Comparison of ENCODE assay signal across 1 cellular context in the genomic region with DNA sequence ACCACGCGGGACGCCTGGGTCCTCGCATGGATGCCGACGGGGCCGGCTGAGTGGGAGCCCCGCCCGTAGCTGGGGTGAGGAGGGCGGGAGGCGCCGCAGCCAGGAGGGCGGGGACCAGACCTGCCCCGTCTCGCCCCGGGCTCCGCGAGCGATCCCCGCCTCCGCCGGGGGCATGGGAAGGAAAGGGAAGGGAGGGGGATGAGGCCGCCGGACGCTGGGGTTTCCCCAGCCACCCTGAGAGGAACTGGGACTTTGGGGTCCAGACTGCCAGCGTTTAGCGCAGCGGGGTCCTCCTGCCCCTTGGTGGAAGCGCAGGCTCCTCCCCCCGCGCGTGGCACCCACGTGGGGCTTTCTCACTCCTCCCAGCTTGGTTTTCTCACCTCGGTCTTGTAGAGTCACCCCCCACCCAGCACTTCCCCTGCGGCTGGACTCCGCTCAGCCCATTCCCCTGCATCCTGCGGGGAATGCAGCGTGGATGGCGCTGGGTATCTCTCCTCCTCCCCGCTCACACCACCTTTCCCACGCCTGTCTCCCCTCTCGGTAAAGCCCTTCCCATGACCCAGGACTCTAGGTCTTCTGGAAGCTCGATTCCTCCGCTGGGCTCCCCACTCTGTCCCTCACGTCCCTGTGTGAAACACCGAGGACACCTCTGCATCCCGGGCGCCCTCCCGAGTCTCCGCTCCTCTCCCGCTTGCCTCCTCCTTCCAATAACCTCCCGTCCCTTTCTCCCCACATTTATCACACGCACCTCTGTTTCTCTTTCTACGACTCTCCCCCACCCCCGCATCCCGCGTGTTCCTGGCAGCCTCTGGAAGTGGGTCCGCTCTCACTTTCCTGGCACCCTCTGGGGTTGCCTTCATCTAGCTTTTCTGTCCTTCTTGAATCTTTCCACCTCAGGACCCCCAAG.
TF ChIP-seq lines count a peak whose summit lies in the region.

No MANE protein-coding gene starts in this region.

TF ChIP-seq in K562, 482 proteins besides CTCF, POLR2A, EP300 and RAD21 (continued from another document and continues in another):
- TF ChIP-seq, protein P1, sequence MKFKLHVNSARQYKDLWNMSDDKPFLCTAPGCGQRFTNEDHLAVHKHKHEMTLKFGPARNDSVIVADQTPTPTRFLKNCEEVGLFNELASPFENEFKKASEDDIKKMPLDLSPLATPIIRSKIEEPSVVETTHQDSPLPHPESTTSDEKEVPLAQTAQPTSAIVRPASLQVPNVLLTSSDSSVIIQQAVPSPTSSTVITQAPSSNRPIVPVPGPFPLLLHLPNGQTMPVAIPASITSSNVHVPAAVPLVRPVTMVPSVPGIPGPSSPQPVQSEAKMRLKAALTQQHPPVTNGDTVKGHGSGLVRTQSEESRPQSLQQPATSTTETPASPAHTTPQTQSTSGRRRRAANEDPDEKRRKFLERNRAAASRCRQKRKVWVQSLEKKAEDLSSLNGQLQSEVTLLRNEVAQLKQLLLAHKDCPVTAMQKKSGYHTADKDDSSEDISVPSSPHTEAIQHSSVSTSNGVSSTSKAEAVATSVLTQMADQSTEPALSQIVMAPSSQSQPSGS (CRISPR knock-in tag; IDR thresholded peaks at IDR 0.05): no peak
- no peak for TF ChIP-seq ARID1B (IDR thresholded peaks at IDR 0.05)
- no peak for TF ChIP-seq ZNF324 (CRISPR knock-in tag; IDR thresholded peaks at IDR 0.05)
- TF ChIP-seq ZC3H8 (IDR thresholded peaks at IDR 0.05): no peak
- TF ChIP-seq SRSF1 (IDR thresholded peaks at IDR 0.05; ENCODE audit: low read depth, low read length): no peak
- TF ChIP-seq HCFC1 (IDR thresholded peaks at IDR 0.05; ENCODE audit: low read depth, low read length): no peak
- TF ChIP-seq GTF2E2 (tag; IDR thresholded peaks at IDR 0.05): no peak
- no peak for TF ChIP-seq GTF2F1 (IDR thresholded peaks at IDR 0.05; ENCODE audit: low read depth, low read length)
- TF ChIP-seq, protein P2, sequence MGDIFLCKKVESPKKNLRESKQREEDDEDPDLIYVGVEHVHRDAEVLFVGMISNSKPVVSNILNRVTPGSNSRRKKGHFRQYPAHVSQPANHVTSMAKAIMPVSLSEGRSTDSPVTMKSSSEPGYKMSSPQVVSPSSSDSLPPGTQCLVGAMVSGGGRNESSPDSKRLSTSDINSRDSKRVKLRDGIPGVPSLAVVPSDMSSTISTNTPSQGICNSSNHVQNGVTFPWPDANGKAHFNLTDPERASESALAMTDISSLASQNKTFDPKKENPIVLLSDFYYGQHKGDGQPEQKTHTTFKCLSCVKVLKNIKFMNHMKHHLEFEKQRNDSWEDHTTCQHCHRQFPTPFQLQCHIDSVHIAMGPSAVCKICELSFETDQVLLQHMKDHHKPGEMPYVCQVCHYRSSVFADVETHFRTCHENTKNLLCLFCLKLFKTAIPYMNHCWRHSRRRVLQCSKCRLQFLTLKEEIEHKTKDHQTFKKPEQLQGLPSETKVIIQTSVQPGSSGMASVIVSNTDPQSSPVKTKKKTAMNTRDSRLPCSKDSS (IDR thresholded peaks at IDR 0.05; ENCODE audit: low read depth, partially characterized antibody): no peak
- TF ChIP-seq HEY1 (CRISPR knock-in tag; IDR thresholded peaks at IDR 0.05; ENCODE audit: borderline replicate concordance): no peak
- TF ChIP-seq, protein P3, sequence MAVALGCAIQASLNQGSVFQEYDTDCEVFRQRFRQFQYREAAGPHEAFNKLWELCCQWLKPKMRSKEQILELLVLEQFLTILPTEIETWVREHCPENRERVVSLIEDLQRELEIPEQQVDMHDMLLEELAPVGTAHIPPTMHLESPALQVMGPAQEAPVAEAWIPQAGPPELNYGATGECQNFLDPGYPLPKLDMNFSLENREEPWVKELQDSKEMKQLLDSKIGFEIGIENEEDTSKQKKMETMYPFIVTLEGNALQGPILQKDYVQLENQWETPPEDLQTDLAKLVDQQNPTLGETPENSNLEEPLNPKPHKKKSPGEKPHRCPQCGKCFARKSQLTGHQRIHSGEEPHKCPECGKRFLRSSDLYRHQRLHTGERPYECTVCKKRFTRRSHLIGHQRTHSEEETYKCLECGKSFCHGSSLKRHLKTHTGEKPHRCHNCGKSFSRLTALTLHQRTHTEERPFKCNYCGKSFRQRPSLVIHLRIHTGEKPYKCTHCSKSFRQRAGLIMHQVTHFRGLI (CRISPR knock-in tag; IDR thresholded peaks at IDR 0.05): no peak
- no peak for TF ChIP-seq ZNF121 (CRISPR knock-in tag; conservative IDR thresholded peaks at IDR 0.05)
- no peak for TF ChIP-seq SAFB2 (IDR thresholded peaks at IDR 0.05; ENCODE audit: borderline replicate concordance, low read depth, low read length, severe bottlenecking)
- no peak for TF ChIP-seq NFE2 (IDR thresholded peaks at IDR 0.05; ENCODE audit: low read depth)
- no peak for TF ChIP-seq NR3C1 (CRISPR knock-in tag; IDR thresholded peaks at IDR 0.05)
- TF ChIP-seq ZNF668 (CRISPR knock-in tag; IDR thresholded peaks at IDR 0.05): no peak
- TF ChIP-seq, protein P4, sequence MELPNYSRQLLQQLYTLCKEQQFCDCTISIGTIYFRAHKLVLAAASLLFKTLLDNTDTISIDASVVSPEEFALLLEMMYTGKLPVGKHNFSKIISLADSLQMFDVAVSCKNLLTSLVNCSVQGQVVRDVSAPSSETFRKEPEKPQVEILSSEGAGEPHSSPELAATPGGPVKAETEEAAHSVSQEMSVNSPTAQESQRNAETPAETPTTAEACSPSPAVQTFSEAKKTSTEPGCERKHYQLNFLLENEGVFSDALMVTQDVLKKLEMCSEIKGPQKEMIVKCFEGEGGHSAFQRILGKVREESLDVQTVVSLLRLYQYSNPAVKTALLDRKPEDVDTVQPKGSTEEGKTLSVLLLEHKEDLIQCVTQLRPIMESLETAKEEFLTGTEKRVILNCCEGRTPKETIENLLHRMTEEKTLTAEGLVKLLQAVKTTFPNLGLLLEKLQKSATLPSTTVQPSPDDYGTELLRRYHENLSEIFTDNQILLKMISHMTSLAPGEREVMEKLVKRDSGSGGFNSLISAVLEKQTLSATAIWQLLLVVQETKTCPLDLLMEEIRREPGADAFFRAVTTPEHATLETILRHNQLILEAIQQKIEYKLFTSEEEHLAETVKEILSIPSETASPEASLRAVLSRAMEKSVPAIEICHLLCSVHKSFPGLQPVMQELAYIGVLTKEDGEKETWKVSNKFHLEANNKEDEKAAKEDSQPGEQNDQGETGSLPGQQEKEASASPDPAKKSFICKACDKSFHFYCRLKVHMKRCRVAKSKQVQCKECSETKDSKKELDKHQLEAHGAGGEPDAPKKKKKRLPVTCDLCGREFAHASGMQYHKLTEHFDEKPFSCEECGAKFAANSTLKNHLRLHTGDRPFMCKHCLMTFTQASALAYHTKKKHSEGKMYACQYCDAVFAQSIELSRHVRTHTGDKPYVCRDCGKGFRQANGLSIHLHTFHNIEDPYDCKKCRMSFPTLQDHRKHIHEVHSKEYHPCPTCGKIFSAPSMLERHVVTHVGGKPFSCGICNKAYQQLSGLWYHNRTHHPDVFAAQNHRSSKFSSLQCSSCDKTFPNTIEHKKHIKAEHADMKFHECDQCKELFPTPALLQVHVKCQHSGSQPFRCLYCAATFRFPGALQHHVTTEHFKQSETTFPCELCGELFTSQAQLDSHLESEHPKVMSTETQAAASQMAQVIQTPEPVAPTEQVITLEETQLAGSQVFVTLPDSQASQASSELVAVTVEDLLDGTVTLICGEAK (IDR thresholded peaks at IDR 0.05): no peak
- TF ChIP-seq, protein P4 (CRISPR knock-in tag; IDR thresholded peaks at IDR 0.05): no peak
- TF ChIP-seq ZNF830 (CRISPR knock-in tag; IDR thresholded peaks at IDR 0.05): no peak
- TF ChIP-seq, protein P5, sequence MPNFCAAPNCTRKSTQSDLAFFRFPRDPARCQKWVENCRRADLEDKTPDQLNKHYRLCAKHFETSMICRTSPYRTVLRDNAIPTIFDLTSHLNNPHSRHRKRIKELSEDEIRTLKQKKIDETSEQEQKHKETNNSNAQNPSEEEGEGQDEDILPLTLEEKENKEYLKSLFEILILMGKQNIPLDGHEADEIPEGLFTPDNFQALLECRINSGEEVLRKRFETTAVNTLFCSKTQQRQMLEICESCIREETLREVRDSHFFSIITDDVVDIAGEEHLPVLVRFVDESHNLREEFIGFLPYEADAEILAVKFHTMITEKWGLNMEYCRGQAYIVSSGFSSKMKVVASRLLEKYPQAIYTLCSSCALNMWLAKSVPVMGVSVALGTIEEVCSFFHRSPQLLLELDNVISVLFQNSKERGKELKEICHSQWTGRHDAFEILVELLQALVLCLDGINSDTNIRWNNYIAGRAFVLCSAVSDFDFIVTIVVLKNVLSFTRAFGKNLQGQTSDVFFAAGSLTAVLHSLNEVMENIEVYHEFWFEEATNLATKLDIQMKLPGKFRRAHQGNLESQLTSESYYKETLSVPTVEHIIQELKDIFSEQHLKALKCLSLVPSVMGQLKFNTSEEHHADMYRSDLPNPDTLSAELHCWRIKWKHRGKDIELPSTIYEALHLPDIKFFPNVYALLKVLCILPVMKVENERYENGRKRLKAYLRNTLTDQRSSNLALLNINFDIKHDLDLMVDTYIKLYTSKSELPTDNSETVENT (CRISPR knock-in tag; IDR thresholded peaks at IDR 0.05): no peak
- TF ChIP-seq, protein P6, sequence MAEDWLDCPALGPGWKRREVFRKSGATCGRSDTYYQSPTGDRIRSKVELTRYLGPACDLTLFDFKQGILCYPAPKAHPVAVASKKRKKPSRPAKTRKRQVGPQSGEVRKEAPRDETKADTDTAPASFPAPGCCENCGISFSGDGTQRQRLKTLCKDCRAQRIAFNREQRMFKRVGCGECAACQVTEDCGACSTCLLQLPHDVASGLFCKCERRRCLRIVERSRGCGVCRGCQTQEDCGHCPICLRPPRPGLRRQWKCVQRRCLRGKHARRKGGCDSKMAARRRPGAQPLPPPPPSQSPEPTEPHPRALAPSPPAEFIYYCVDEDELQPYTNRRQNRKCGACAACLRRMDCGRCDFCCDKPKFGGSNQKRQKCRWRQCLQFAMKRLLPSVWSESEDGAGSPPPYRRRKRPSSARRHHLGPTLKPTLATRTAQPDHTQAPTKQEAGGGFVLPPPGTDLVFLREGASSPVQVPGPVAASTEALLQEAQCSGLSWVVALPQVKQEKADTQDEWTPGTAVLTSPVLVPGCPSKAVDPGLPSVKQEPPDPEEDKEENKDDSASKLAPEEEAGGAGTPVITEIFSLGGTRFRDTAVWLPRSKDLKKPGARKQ (CRISPR knock-in tag; IDR thresholded peaks at IDR 0.05): no peak
- TF ChIP-seq, protein P7, sequence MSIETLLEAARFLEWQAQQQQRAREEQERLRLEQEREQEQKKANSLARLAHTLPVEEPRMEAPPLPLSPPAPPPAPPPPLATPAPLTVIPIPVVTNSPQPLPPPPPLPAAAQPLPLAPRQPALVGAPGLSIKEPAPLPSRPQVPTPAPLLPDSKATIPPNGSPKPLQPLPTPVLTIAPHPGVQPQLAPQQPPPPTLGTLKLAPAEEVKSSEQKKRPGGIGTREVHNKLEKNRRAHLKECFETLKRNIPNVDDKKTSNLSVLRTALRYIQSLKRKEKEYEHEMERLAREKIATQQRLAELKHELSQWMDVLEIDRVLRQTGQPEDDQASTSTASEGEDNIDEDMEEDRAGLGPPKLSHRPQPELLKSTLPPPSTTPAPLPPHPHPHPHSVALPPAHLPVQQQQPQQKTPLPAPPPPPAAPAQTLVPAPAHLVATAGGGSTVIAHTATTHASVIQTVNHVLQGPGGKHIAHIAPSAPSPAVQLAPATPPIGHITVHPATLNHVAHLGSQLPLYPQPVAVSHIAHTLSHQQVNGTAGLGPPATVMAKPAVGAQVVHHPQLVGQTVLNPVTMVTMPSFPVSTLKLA (conservative IDR thresholded peaks at IDR 0.05): peak; percentile 90 to 91
